ENCODE assay signal across 1 cellular context in the genomic region with DNA sequence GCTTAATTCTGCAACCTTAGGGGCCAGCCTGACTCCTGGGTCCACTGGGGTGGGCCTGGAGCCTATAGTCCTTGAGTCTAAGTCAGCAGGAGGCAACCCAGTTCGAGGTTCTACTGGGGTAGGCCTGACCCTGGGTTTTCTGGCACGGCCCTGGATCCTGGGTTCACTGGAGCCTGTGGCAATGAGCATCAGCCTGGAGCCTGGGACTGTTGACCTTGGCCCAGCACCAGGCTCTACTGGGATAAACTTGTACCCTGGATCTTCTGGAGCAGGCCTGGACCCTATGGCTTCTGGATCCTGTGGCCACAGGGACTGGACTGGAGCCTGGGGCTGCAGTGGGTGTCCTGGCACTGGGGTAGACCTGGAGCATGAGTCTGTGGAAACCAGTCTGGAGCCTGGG.
TF ChIP-seq lines count a peak whose summit lies in the region.

No MANE protein-coding gene starts in this region.

TF ChIP-seq in HepG2, 621 proteins besides CTCF, POLR2A, EP300 and RAD21 (continued from another document):
- TF ChIP-seq, protein P1, sequence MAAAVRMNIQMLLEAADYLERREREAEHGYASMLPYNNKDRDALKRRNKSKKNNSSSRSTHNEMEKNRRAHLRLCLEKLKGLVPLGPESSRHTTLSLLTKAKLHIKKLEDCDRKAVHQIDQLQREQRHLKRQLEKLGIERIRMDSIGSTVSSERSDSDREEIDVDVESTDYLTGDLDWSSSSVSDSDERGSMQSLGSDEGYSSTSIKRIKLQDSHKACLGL (CRISPR knock-in tag; IDR thresholded peaks at IDR 0.05): no peak
- no peak for TF ChIP-seq MEF2D (CRISPR knock-in tag; IDR thresholded peaks at IDR 0.05)
- TF ChIP-seq, protein P2, sequence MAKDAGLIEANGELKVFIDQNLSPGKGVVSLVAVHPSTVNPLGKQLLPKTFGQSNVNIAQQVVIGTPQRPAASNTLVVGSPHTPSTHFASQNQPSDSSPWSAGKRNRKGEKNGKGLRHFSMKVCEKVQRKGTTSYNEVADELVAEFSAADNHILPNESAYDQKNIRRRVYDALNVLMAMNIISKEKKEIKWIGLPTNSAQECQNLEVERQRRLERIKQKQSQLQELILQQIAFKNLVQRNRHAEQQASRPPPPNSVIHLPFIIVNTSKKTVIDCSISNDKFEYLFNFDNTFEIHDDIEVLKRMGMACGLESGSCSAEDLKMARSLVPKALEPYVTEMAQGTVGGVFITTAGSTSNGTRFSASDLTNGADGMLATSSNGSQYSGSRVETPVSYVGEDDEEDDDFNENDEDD (CRISPR knock-in tag; IDR thresholded peaks at IDR 0.05; ENCODE audit: borderline replicate concordance): no peak
